Comparison of ENCODE assay signal across 10 cellular contexts in the genomic region with DNA sequence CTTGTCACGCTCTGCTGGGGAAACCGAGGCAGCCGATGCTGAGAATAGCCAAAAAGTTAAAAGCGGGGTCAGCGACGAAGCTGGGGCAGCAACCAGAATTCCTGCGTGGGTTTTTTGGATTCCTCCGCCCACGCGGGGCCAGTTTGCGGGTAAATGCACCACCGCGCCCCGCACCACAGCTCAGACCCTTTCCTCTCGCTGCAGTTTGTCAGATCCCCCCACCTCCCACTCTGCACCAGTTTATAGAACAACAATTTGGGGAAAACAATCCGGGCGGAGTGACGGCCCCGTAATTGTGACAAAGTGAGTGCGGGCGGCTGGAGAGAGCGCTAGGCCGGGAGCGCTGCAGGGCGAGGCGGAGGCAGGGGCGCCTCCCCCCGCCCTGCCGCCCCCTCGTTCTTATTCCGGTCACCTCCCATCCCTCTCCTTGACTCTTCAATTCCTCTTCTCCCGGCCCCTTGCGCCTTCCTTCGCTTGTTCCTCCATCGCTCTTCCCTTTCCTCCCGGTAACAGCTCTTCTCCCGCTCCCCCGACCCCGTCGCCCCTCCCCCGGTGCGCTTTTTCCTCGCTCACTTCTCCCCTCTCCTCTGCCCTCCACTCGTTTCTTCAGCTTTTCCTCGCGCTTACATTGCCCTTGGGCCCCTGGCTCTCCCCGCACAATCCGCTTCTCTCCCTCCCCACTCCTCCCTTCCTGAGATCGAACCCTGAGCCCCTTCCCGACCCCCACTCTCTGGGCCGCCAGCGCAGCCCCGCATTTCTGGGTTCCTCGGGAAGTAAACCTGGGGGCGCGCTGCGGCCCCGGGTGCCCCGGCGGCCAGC. TPM values are rescaled to one million over a fixed set of nuclear protein-coding genes. Genes with fewer than 3 reads are reported as not detected.
DNase-seq lines count a peak whose midpoint lies in the region; ATAC-seq and TF ChIP-seq lines count a peak whose summit lies in the region.
"Had no signal": no experiment of that assay in that cellular context is flagged by ENCODE, and none has a peak within 500 bp of the region (broad histone marks: within the 10 kb centered on the region; RNA-seq: fewer than 3 reads in every experiment).

No MANE protein-coding gene starts in this region.

- H3K79me1 ChIP-seq in mesendoderm (ENCODE audit: low read length), result no peaks in the 10 kb centered on the region

- no peak overlapping the region for H3K27ac ChIP-seq in left ventricle myocardium inferior (replicated peaks)
- no peak overlapping the region for H3K27ac ChIP-seq in mesendoderm (ENCODE audit: low read depth, low read length)
- no peak overlapping the region for H3K27ac ChIP-seq in urinary bladder (ENCODE audit: low read depth)

- H2BK5ac ChIP-seq in mesendoderm (ENCODE audit: low read length), result no peak overlapping the region

- H3K4me2 ChIP-seq in mesendoderm (ENCODE audit: low read length), result peak overlapping the region; percentile 52

- ATAC-seq in left ventricle myocardium superior, result no peak
- ATAC-seq in GM19035 (IDR thresholded peaks at IDR 0.05; ENCODE audit: unreplicated experiment), result no peak
- ATAC-seq in HG03280 (IDR thresholded peaks at IDR 0.05; ENCODE audit: unreplicated experiment), result no peak

- no peaks in the 10 kb centered on the region for H3K79me2 ChIP-seq in mesendoderm (ENCODE audit: control insufficient read depth, insufficient read depth, low read length)

- H3K4me3 ChIP-seq in left ventricle myocardium inferior, result peak overlapping the region; percentile 63
- H3K4me3 ChIP-seq in adipocyte (ENCODE audit: low read length), result peak overlapping the region; percentile 70
- peak overlapping the region; percentile 33 for H3K4me3 ChIP-seq in mesendoderm (ENCODE audit: low read length)
- peak overlapping the region; percentile 33 for H3K4me3 ChIP-seq in urinary bladder (ENCODE audit: low read depth, low read length)
- H3K4me3 ChIP-seq: lung had no signal

- TF ChIP-seq CTCF in left ventricle myocardium inferior (IDR thresholded peaks at IDR 0.05; ENCODE audit: borderline replicate concordance), result no peak

- H3K23ac ChIP-seq in mesendoderm (ENCODE audit: low read length), result no peak overlapping the region

- no peak for DNase-seq in left ventricle myocardium inferior
- no peak for DNase-seq in left ventricle myocardium superior
- peak; percentile 22 for DNase-seq in adipocyte (ENCODE audit: low read depth)
- DNase-seq in mesendoderm, result peak; percentile 43
- DNase-seq in MV-4-11 (lab: John Stamatoyannopoulos, UW), result no peak

- H2AK5ac ChIP-seq in mesendoderm (ENCODE audit: low read length), result no peak overlapping the region

- no peaks in the 10 kb centered on the region for H3K36me3 ChIP-seq in left ventricle myocardium inferior
- H3K36me3 ChIP-seq in adipocyte (ENCODE audit: control insufficient read depth, insufficient read depth, low read length, severe bottlenecking), result no peaks in the 10 kb centered on the region
- no peaks in the 10 kb centered on the region for H3K36me3 ChIP-seq in mesendoderm (ENCODE audit: control insufficient read depth, insufficient read depth, low read length)
- no peaks in the 10 kb centered on the region for H3K36me3 ChIP-seq in urinary bladder (ENCODE audit: insufficient read depth)

- no CpG with 5 or more reads among the region's 60 CpGs for WGBS in mesendoderm (ENCODE audit: extremely low coverage, insufficient coverage, low lambda C conversion rate)
- 3% methylated on average over 60 of the region's 60 CpGs for WGBS in urinary bladder

- H3K27me3 ChIP-seq in left ventricle myocardium inferior (ENCODE audit: low read depth) (peaks cover 100% of the 10 kb centered on the region), adipocyte (replicated peaks; ENCODE audit: control insufficient read depth, insufficient read depth, low read length) (peaks cover 44% of the 10 kb centered on the region), mesendoderm (ENCODE audit: insufficient read depth, low read length, poor library complexity) (peaks cover 38% of the 10 kb centered on the region)

- no peak overlapping the region for H2BK15ac ChIP-seq in mesendoderm (replicated peaks; ENCODE audit: low read depth)

- H3K4ac ChIP-seq in mesendoderm (ENCODE audit: low read depth, low read length), result no peak overlapping the region

- H3K18ac ChIP-seq in mesendoderm (ENCODE audit: low read length), result no peak overlapping the region

- H4K5ac ChIP-seq in mesendoderm (ENCODE audit: low read length), result no peak overlapping the region

- H4K8ac ChIP-seq in mesendoderm (ENCODE audit: low read depth, low read length), result no peak overlapping the region

- peak overlapping the region; percentile 75 for H3K56ac ChIP-seq in mesendoderm (ENCODE audit: low read length)

- H3K9me3 ChIP-seq in left ventricle myocardium inferior (replicated peaks) (no peaks in the 10 kb centered on the region), adipocyte (ENCODE audit: control insufficient read depth, low read length) (no peaks in the 10 kb centered on the region)

- no peak overlapping the region for H2BK120ac ChIP-seq in mesendoderm (ENCODE audit: low read depth, low read length)

- H3K9ac ChIP-seq in adipocyte (ENCODE audit: low read length) (no peak overlapping the region), mesendoderm (ENCODE audit: low read length) (peak overlapping the region; percentile 37)

- H3K4me1 ChIP-seq in left ventricle myocardium inferior (peaks cover 61% of the 10 kb centered on the region), adipocyte (ENCODE audit: control insufficient read depth, insufficient read depth, low read length) (peaks cover 27% of the 10 kb centered on the region), mesendoderm (ENCODE audit: control insufficient read depth, low read depth, low read length) (peaks cover 5% of the 10 kb centered on the region), urinary bladder (ENCODE audit: insufficient read depth) (peaks cover 6% of the 10 kb centered on the region)

- intact Hi-C loops in left ventricle myocardium inferior (cut with micrococcal nuclease) (no loop called here), left ventricle myocardium superior (cut with micrococcal nuclease) (no loop called here)

RNA-seq across cellular contexts. Expression of a gene that starts 0.6 kb away (rescaled TPM):
- 0.08 TPM for total RNA-seq in left ventricle myocardium inferior
- total RNA-seq in left ventricle myocardium superior, result 0.10 TPM
- polyA plus RNA-seq in mesendoderm (2013, experiment 1 of 2), result 0.41 TPM
- polyA plus RNA-seq in mesendoderm (2013, experiment 2 of 2), result 0.32 TPM
- total RNA-seq in urinary bladder, result 1.0 TPM
- polyA plus RNA-seq in urinary bladder, result 0.03 TPM
- total RNA-seq: T-helper 1 cell treated with Interleukin-12 subunit alpha and Interleukin-12 subunit beta and Interleukin-4 antibody, amounts not matched to agents 30 ng/mL and 1 ng/mL, for 36 hours had no signal

RNA-seq across cellular contexts. Expression of a gene that starts 9.1 kb away (rescaled TPM):
- total RNA-seq in left ventricle myocardium inferior (not detected), left ventricle myocardium superior (not detected), urinary bladder (not detected)
- polyA plus RNA-seq in mesendoderm (2013, experiment 1 of 2), result 0.06 TPM
- polyA plus RNA-seq in mesendoderm (2013, experiment 2 of 2), result 0.04 TPM
- not detected for polyA plus RNA-seq in urinary bladder
- total RNA-seq: lung; T-helper 1 cell treated with Interleukin-12 subunit alpha and Interleukin-12 subunit beta and Interleukin-4 antibody, amounts not matched to agents 30 ng/mL and 1 ng/mL, for 36 hours had no signal

RNA-seq across cellular contexts. Expression of a gene that starts 21.2 kb away (rescaled TPM):
- 5.9 TPM for total RNA-seq in left ventricle myocardium inferior
- 5.7 TPM for total RNA-seq in left ventricle myocardium superior
- 36.3 TPM for polyA plus RNA-seq in mesendoderm (2013, experiment 1 of 2)
- 36.3 TPM for polyA plus RNA-seq in mesendoderm (2013, experiment 2 of 2)
- total RNA-seq in urinary bladder, result 52.8 TPM
- polyA plus RNA-seq in urinary bladder, result 11.5 TPM

RNA-seq across cellular contexts. Expression of a gene that starts 23.0 kb away (rescaled TPM):
- total RNA-seq in left ventricle myocardium inferior (0.66 TPM), left ventricle myocardium superior (0.37 TPM), urinary bladder (10.4 TPM)
- polyA plus RNA-seq in mesendoderm (2013, experiment 1 of 2), result 57.2 TPM
- 56.2 TPM for polyA plus RNA-seq in mesendoderm (2013, experiment 2 of 2)
- 0.48 TPM for polyA plus RNA-seq in urinary bladder

RNA-seq across cellular contexts. Expression of a gene that starts 51.1 kb away (rescaled TPM):
- total RNA-seq in left ventricle myocardium inferior, result not detected
- total RNA-seq in left ventricle myocardium superior, result not detected
- 0.49 TPM for polyA plus RNA-seq in mesendoderm (2013, experiment 1 of 2)
- polyA plus RNA-seq in mesendoderm (2013, experiment 2 of 2), result 0.49 TPM
- total RNA-seq in urinary bladder, result 9.1 TPM
- 24.8 TPM for polyA plus RNA-seq in urinary bladder
- total RNA-seq: T-helper 1 cell treated with Interleukin-12 subunit alpha and Interleukin-12 subunit beta and Interleukin-4 antibody, amounts not matched to agents 30 ng/mL and 1 ng/mL, for 36 hours had no signal

Comparison
In these comparisons a context has a peak if more than half of its experiments do, and no peak if none do; other contexts are left out.
1. DNase-seq: peak in adipocyte (single experiment) and mesendoderm (single experiment); none in left ventricle myocardium inferior (single experiment), left ventricle myocardium superior (single experiment) and MV-4-11 (single experiment).
2. Peak in every context shown above with its lines, with median percentiles within 50 percentile points of each other: H3K4me3 ChIP-seq.